12 cellular contexts compared by ENCODE assay signal in genomic region chr1:201478666-201479065, GRCh38. TPM values are rescaled to one million over a fixed set of nuclear protein-coding genes. Genes with fewer than 3 reads are reported as not detected.
"Had no signal": no experiment of that assay in that cellular context is flagged by ENCODE, and none has a peak within 500 bp of the region (broad histone marks: within the 10 kb centered on the region; RNA-seq: fewer than 3 reads in every experiment).

No MANE protein-coding gene starts in this region.

RNA-seq across cellular contexts. Expression of gene TNNI1, which starts 57.1 kb away (rescaled TPM):
- total RNA-seq: activated CD4-positive, alpha-beta memory T cell treated with anti-CD3 and anti-CD28 coated beads, Interleukin-2, amount 10 ng/mL, durations not matched to agents 7 days and 5 days; activated CD4-positive, alpha-beta T cell treated with anti-CD3 and anti-CD28 coated beads for 36 hours; activated CD4-positive, alpha-beta T cell treated with anti-CD3 and anti-CD28 coated beads, Interleukin-2, amount 10 ng/mL, durations not matched to agents 7 days and 5 days; activated CD8-positive, alpha-beta memory T cell treated with anti-CD3 and anti-CD28 coated beads, Interleukin-2, amount 10 ng/mL, durations not matched to agents 7 days and 5 days; activated CD8-positive, alpha-beta T cell treated with anti-CD3 and anti-CD28 coated beads, Interleukin-2, amount 10 ng/mL, durations not matched to agents 7 days and 5 days; activated naive CD8-positive, alpha-beta T cell treated with anti-CD3 and anti-CD28 coated beads, Interleukin-2, amount 10 ng/mL, durations not matched to agents 7 days and 5 days; activated T-helper 2 cell treated with anti-CD3 and anti-CD28 coated beads, Interferon-gamma antibody, Interleukin-2, Interleukin-4, amounts not matched to agents 10 μg/mL and 5 μg/mL and 100 μg/mL, durations not matched to agents 14 hours and 24 hours and 36 hours; ascending aorta; bronchial epithelial cell; T-cell; T-helper 17 cell; T-helper 2 cell treated with Interferon-gamma antibody and Interleukin-4, amounts not matched to agents 100 ng/mL and 5 ng/mL, for 36 hours had no signal
